20 cellular contexts compared by ENCODE assay signal in the genomic region with DNA sequence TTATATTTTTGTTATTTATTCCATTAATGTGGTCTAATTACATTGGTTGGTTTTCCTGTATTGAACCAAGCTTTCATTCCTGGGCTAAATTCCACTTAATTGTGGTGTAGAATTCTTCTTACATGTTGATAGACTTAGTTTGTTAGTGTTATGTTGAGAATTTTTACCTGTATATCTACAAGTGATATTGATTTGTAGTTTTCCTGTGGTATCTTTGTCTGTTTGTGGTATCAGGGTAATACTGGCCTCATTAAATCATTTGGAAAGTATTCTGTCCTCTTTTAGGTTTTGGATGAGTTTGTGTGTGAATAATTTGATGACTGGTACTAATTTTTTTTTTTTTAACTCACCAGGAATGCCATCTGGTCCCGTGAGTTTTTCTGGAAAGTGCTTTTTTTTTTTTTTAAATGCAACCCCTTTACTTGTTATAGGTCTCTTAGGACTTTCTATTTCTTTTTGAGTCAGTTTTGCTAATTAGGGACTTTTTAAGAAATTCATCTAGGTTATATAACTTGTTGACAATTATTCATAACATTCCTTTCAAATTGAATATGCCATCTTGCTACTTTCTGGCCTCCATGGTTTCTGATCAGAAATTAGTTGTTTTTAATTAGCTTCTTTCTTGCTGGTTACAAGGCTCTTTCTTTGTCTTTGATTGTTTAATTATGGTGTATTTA.
"Had no signal": no experiment of that assay in that cellular context is flagged by ENCODE, and none has a peak within 500 bp of the region (broad histone marks: within the 10 kb centered on the region; RNA-seq: fewer than 3 reads in every experiment).

No MANE protein-coding gene starts in this region.

- H3K27me3 ChIP-seq: tibial nerve, vagina had no signal

- DNase-seq: activated CD4-positive, alpha-beta T cell treated with anti-CD3 and anti-CD28 coated beads, Interleukin-2, amount 50 U/mL, for 4 hours; activated naive CD4-positive, alpha-beta T cell treated with anti-CD3 and anti-CD28 coated beads for 36 hours; activated naive CD8-positive, alpha-beta T cell treated with anti-CD3 and anti-CD28 coated beads, Interleukin-2, amount 50 U/mL, for 24 hours; activated T-cell treated with anti-CD3 and anti-CD28 coated beads for 4 hours; aorta; cortex of kidney; effector CD8-positive, alpha-beta T cell; foreskin melanocyte; immature natural killer cell; nucleus accumbens; right cardiac atrium; stimulated activated CD4-positive, alpha-beta T cell treated with anti-CD3 and anti-CD28 coated beads, Interleukin-4, amount 100 ng/mL, for 4 hours; stimulated activated CD8-positive, alpha-beta memory T cell treated with anti-CD3 and anti-CD28 coated beads, Interleukin-4, amount 100 ng/mL, for 48 hours; stimulated activated naive CD4-positive, alpha-beta T cell treated with Interleukin-2 at 50 U/mL for 16 hours; substantia nigra had no signal

- H3K4me1 ChIP-seq: tibial nerve, vagina had no signal

- H3K36me3 ChIP-seq: tibial nerve, vagina had no signal

- ATAC-seq: activated CD4-positive, CD25-positive, alpha-beta regulatory T cell treated with anti-CD3 and anti-CD28 coated beads, Interleukin-2, amount 50 U/mL, for 24 hours; activated naive CD8-positive, alpha-beta T cell treated with anti-CD3 and anti-CD28 coated beads, Interleukin-2, amount 50 U/mL, for 24 hours; right cardiac atrium had no signal

- H3K4me3 ChIP-seq: skin epidermis, tibial nerve, vagina had no signal

- H3K27ac ChIP-seq: epithelial cell of prostate, skin epidermis, tibial nerve, vagina had no signal

- H3K9me3 ChIP-seq: vagina had no signal
